ENCODE assay signal across 3 cellular contexts in genomic region chr12:38921025-38921677, GRCh38.
TF ChIP-seq lines count a peak whose summit lies in the region.

No MANE protein-coding gene starts in this region.

TF ChIP-seq in GM23338, 12 proteins besides CTCF, POLR2A, EP300 and RAD21 (continues in another document):
- TF ChIP-seq ZNF462 (CRISPR knock-in tag; IDR thresholded peaks at IDR 0.05) (no peak), JUNB (IDR thresholded peaks at IDR 0.05; ENCODE audit: unreplicated experiment) (no peak), ZNF114 (CRISPR knock-in tag; IDR thresholded peaks at IDR 0.05) (no peak), ZNF331 (CRISPR knock-in tag; IDR thresholded peaks at IDR 0.05; ENCODE audit: low read depth) (no peak), NANOG (IDR thresholded peaks at IDR 0.05; ENCODE audit: borderline replicate concordance) (no peak), EZH2phosphoT487 (IDR thresholded peaks at IDR 0.05; ENCODE audit: unreplicated experiment) (no peak)

TF ChIP-seq in Ishikawa, 13 proteins besides CTCF, POLR2A, EP300 and RAD21:
- TF ChIP-seq ZBTB7A (IDR thresholded peaks at IDR 0.05; ENCODE audit: low read depth) (no peak), USF1 (IDR thresholded peaks at IDR 0.05) (no peak), TCF12 (IDR thresholded peaks at IDR 0.05; ENCODE audit: low read depth) (no peak), YY1 (IDR thresholded peaks at IDR 0.05; ENCODE audit: low read depth) (no peak), CREB1 (IDR thresholded peaks at IDR 0.05; ENCODE audit: low read depth) (no peak), MAX (IDR thresholded peaks at IDR 0.05) (no peak), FOXM1 (IDR thresholded peaks at IDR 0.05; ENCODE audit: borderline replicate concordance, low read depth) (no peak), TEAD4 (IDR thresholded peaks at IDR 0.05) (no peak), CEBPB (IDR thresholded peaks at IDR 0.05) (no peak), EGR1 (IDR thresholded peaks at IDR 0.05) (no peak), TAF1 (IDR thresholded peaks at IDR 0.05; ENCODE audit: low read depth) (no peak), NFIC (IDR thresholded peaks at IDR 0.05) (no peak), REST (IDR thresholded peaks at IDR 0.05; ENCODE audit: low read depth) (no peak)

TF ChIP-seq in H1, 55 proteins besides CTCF, POLR2A, EP300 and RAD21:
- TF ChIP-seq NANOG (IDR thresholded peaks at IDR 0.05; ENCODE audit: insufficient read depth, low read depth, low read length, poor library complexity, severe bottlenecking) (no peak), ATF3 (IDR thresholded peaks at IDR 0.05; ENCODE audit: insufficient read depth, low read depth, low read length) (no peak), ASH2L (IDR thresholded peaks at IDR 0.05; ENCODE audit: low read length) (no peak), RNF2 (IDR thresholded peaks at IDR 0.05; ENCODE audit: borderline replicate concordance, low read depth, low read length, missing control alignments, poor library complexity, severe bottlenecking) (no peak), TBP (IDR thresholded peaks at IDR 0.05; ENCODE audit: low read depth, low read length) (no peak), YY1 (IDR thresholded peaks at IDR 0.05; ENCODE audit: low read depth, low read length) (no peak), GTF2F1 (IDR thresholded peaks at IDR 0.05; ENCODE audit: borderline replicate concordance, low read depth, low read length) (no peak), FOSL1 (IDR thresholded peaks at IDR 0.05; ENCODE audit: insufficient read depth, low read depth, low read length) (no peak), CHD7 (IDR thresholded peaks at IDR 0.05; ENCODE audit: insufficient replicate concordance, low read length) (no peak), E2F6 (IDR thresholded peaks at IDR 0.05) (no peak), CREB1 (IDR thresholded peaks at IDR 0.05) (no peak), RXRA (IDR thresholded peaks at IDR 0.05; ENCODE audit: insufficient read depth, low read depth, low read length) (no peak), BRCA1 (IDR thresholded peaks at IDR 0.05; ENCODE audit: low read depth, low read length) (no peak), SIX5 (IDR thresholded peaks at IDR 0.05; ENCODE audit: low read depth, low read length) (no peak), BCL11A (IDR thresholded peaks at IDR 0.05; ENCODE audit: low read depth in 2 of 2, low read length in 2 of 2) (no peak), MAX (IDR thresholded peaks at IDR 0.05) (no peak), NRF1 (IDR thresholded peaks at IDR 0.05; ENCODE audit: low read depth, low read length) (no peak), SAP30 (IDR thresholded peaks at IDR 0.05; ENCODE audit: insufficient read depth, insufficient replicate concordance, low read length) (no peak), SP4 (IDR thresholded peaks at IDR 0.05; ENCODE audit: low read length) (no peak), SUZ12 (IDR thresholded peaks at IDR 0.05; ENCODE audit: low read length) (no peak)
